ENCODE assay signal across 1 cellular context in genomic region chr3:4732974-4733373, GRCh38.
A peak's percentile ranks its signal among the peaks of the same experiment; 100 is the strongest.
TF ChIP-seq lines count a peak whose summit lies in the region.

No MANE protein-coding gene starts in this region.

TF ChIP-seq in HEK293, 187 proteins besides CTCF, POLR2A, EP300 and RAD21 (continued from another document):
- no peak for TF ChIP-seq ATF2 (tag by site-specific recombination; IDR thresholded peaks at IDR 0.05; ENCODE audit: low read depth)
- TF ChIP-seq ZNF18 (tag by site-specific recombination; IDR thresholded peaks at IDR 0.05) = peak; percentile 34; the same call in 1 of the 2 replicates
- TF ChIP-seq GLIS1 (tag by site-specific recombination; IDR thresholded peaks at IDR 0.05) = 0 out of 2 replicates have a peak, but pooled peaks have one; percentile 17
